Comparison of ENCODE assay signal across 17 cellular contexts in the genomic region with DNA sequence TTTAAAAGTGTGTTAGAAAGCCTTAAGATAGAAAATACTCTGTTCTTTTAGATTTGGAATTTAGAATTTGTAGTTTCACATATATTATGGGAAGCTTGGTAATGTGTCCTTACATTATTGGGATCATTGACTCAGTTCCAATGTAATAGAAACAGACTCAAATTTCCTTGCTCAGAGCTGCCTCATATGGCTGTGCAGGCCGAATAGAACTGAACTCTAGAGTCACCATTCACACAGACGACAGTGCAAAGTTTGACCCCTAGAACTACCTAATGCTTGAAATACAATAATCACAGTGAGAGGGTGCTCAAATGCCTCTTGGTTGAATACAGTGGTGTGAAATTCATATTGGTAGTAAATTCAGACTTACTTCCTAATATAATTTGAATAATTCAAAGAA.
DNase-seq lines count a peak whose midpoint lies in the region; ATAC-seq, FAIRE-seq and TF ChIP-seq lines count a peak whose summit lies in the region.
"Had no signal": no experiment of that assay in that cellular context is flagged by ENCODE, and none has a peak within 500 bp of the region (broad histone marks: within the 10 kb centered on the region; RNA-seq: fewer than 3 reads in every experiment).

No MANE protein-coding gene starts in this region.

- H3K9me1 ChIP-seq in K562 (ENCODE audit: control insufficient read depth, insufficient read depth, low read length), result no peaks in the 10 kb centered on the region

- H3K27me3 ChIP-seq in K562 (ENCODE audit: control insufficient read depth in 2 of 2, insufficient read depth in 2 of 2, low read length in 2 of 2), result no peaks in the 10 kb centered on the region
- H3K27me3 ChIP-seq in muscle layer of colon (ENCODE audit: control insufficient read depth in 1 of 2, insufficient read depth in 2 of 2, low read length in 2 of 2), result no peaks in the 10 kb centered on the region
- H3K27me3 ChIP-seq in smooth muscle cell (ENCODE audit: low read depth), result no peaks in the 10 kb centered on the region
- H3K27me3 ChIP-seq: BE2C had no signal

- no peak for TF ChIP-seq RAD21 in K562 (CRISPR knock-in tag; conservative IDR thresholded peaks at IDR 0.05 in 1 of 2, IDR thresholded peaks at IDR 0.05 in 1 of 2)

- intact Hi-C loops in K562 (cut with micrococcal nuclease), result no loop called here

- H3K4me2 ChIP-seq in K562 (ENCODE audit: insufficient read depth, low read length) (no peak overlapping the region), smooth muscle cell (no peak overlapping the region)

- no peaks in the 10 kb centered on the region for H3K36me3 ChIP-seq in K562 (ENCODE audit: control insufficient read depth, insufficient read depth, low read length)
- H3K36me3 ChIP-seq in muscle layer of colon (ENCODE audit: insufficient read depth, low read length), result no peaks in the 10 kb centered on the region
- no peaks in the 10 kb centered on the region for H3K36me3 ChIP-seq in smooth muscle cell (ENCODE audit: low read depth)
- H3K36me3 ChIP-seq: BE2C had no signal

- H3K9ac ChIP-seq in K562 (ENCODE audit: insufficient read depth in 1 of 2, low read depth in 2 of 2, low read length in 2 of 2), result no peak overlapping the region
- no peak overlapping the region for H3K9ac ChIP-seq in muscle layer of colon (ENCODE audit: low read length)
- no peak overlapping the region for H3K9ac ChIP-seq in smooth muscle cell (ENCODE audit: low read depth)

- H3K4me3 Mint-ChIP-seq in HFFc6, result no peak overlapping the region
- H3K4me3 Mint-ChIP-seq: H9 had no signal

- TF ChIP-seq POLR2A in K562 (conservative IDR thresholded peaks at IDR 0.05), result no peak

- 37% methylated on average over 2 of the region's 2 CpGs for WGBS in K562 (ENCODE audit: insufficient coverage, low coverage, missing lambda C conversion rate)
- 84% methylated on average over 2 of the region's 2 CpGs for WGBS in smooth muscle cell (ENCODE audit: low lambda C conversion rate)

- H2AFZ ChIP-seq in K562 (ENCODE audit: low read depth, low read length) (peak overlapping the region; percentile 77), smooth muscle cell (ENCODE audit: low read depth) (peak overlapping the region; percentile 38)

- DNase-seq in HFFc6 (no peak), K562 (ENCODE audit: extremely low read depth in 1 of 4, low spot score in 3 of 4) (no peak), smooth muscle cell (lab: John Stamatoyannopoulos, UW; ENCODE audit: unreplicated experiment) (no peak), activated gamma-delta T cell (lab: John Stamatoyannopoulos, UW) (no peak)
- DNase-seq: BE2C, EL, H9, Kasumi-1, NCI-H1417, NCI-H1694 treated with DMSO at 0.1 percent for 48 hours, NCI-H748 treated with DMSO at 0.1 percent for 48 hours, SIG-M5 had no signal

- H3K4me3 ChIP-seq in K562, result no peak overlapping the region
- no peak overlapping the region for H3K4me3 ChIP-seq in muscle layer of colon (ENCODE audit: low read depth in 1 of 2, low read length in 2 of 2)
- H3K4me3 ChIP-seq in smooth muscle cell, result no peak overlapping the region

- TF ChIP-seq EP300 in K562 (IDR thresholded peaks at IDR 0.05; ENCODE audit: low read length), result no peak

- H3F3A ChIP-seq in smooth muscle cell (ENCODE audit: low read depth), result peaks cover 21% of the 10 kb centered on the region

- H3K9me3 ChIP-seq in K562 (replicated peaks; ENCODE audit: control insufficient read depth, insufficient read depth, low read depth, low read length) (no peaks in the 10 kb centered on the region), muscle layer of colon (ENCODE audit: low read length) (no peaks in the 10 kb centered on the region), smooth muscle cell (replicated peaks; ENCODE audit: low read depth) (no peaks in the 10 kb centered on the region)
- H3K9me3 ChIP-seq: BE2C had no signal

- no peaks in the 10 kb centered on the region for H3K27me3 Mint-ChIP-seq in HFFc6 (ENCODE audit: insufficient read depth)

- peak overlapping the region; percentile 26; the same call in 1 of the 2 replicates for H3K27ac Mint-ChIP-seq in HFFc6
- H3K27ac Mint-ChIP-seq: H9 had no signal

- in situ Hi-C loops in K562 (cut with MboI), result no loop called here

- peaks cover 12% of the 10 kb centered on the region for H3K36me3 Mint-ChIP-seq in HFFc6 (ENCODE audit: low read depth)

- FAIRE-seq in K562 (lab: Jason Lieb, UNC), result no peak
- FAIRE-seq: D721Med had no signal

- TF ChIP-seq CTCF in HFFc6 (IDR thresholded peaks at IDR 0.05), result no peak
- TF ChIP-seq CTCF in K562 (IDR thresholded peaks at IDR 0.05 in 2 of 3, conservative IDR thresholded peaks at IDR 0.05 in 1 of 3; ENCODE audit: insufficient read depth in 2 of 3, low read depth in 1 of 3, low read length in 3 of 3), result no peak
- no peak for TF ChIP-seq CTCF in smooth muscle cell (IDR thresholded peaks at IDR 0.05; ENCODE audit: borderline replicate concordance, insufficient read depth, poor library complexity, severe bottlenecking)

- CTCF ChIA-PET in K562 (lab: Yijun Ruan, JAX; ENCODE audit: low intra/inter-chr PET ratio), result no interaction called here

- H3K79me2 ChIP-seq in K562 (ENCODE audit: control insufficient read depth, insufficient read depth, low read length), result no peaks in the 10 kb centered on the region
- H3K79me2 ChIP-seq in smooth muscle cell (ENCODE audit: low read depth), result no peaks in the 10 kb centered on the region

- H3K4me1 ChIP-seq in K562 (replicated peaks in 1 of 2; ENCODE audit: control insufficient read depth in 2 of 2, insufficient read depth in 2 of 2, low read length in 2 of 2) (no peaks in the 10 kb centered on the region), muscle layer of colon (ENCODE audit: insufficient read depth, low read length) (peaks cover 62% of the 10 kb centered on the region), smooth muscle cell (ENCODE audit: low read depth) (peaks cover 26% of the 10 kb centered on the region)
- H3K4me1 ChIP-seq: BE2C had no signal

- H3K4me1 Mint-ChIP-seq in HFFc6 (ENCODE audit: low read depth), result peaks cover 54% of the 10 kb centered on the region

- POLR2A ChIA-PET in K562 (lab: Yijun Ruan, JAX), result interaction anchor here (1.6 kb wide), 1 partner anchor 31 kb away, joined by 4 read pairs; no protein-coding TSS in a partner anchor

- no peaks in the 10 kb centered on the region for H3K9me3 Mint-ChIP-seq in HFFc6
- H3K9me3 Mint-ChIP-seq: H9 had no signal

- ATAC-seq in K562 (peak; percentile 64; the same call in 1 of the 3 replicates), HG02610 (IDR thresholded peaks at IDR 0.05; ENCODE audit: unreplicated experiment) (no peak), GM19455 (IDR thresholded peaks at IDR 0.05; ENCODE audit: unreplicated experiment) (no peak)
- ATAC-seq: SK-N-SH treated with all-trans-retinoic acid at 6 μM for 48 hours had no signal

- BruUV-seq in K562 (replicated peaks; lab: Mats Ljungman, UMichigan), result no TSS peak

- H4K20me1 ChIP-seq in K562 (replicated peaks; ENCODE audit: control insufficient read depth, insufficient read depth, low read length) (no peaks in the 10 kb centered on the region), smooth muscle cell (ENCODE audit: low read depth) (no peaks in the 10 kb centered on the region)

- H3K27ac ChIP-seq in K562 (ENCODE audit: extremely low read depth, low read depth, low read length) (no peak overlapping the region), muscle layer of colon (ENCODE audit: low read depth, low read length) (peak overlapping the region; percentile 45), smooth muscle cell (ENCODE audit: low read depth) (peak overlapping the region; percentile 96)

TF ChIP-seq in K562, 482 proteins besides CTCF, POLR2A, EP300 and RAD21 (continues in another document):
- TF ChIP-seq ETV6 (IDR thresholded peaks at IDR 0.05; ENCODE audit: borderline replicate concordance in 1 of 2, low read depth in 2 of 2, low read length in 1 of 2) (no peak), ETV6 (CRISPR knock-in tag; IDR thresholded peaks at IDR 0.05; ENCODE audit: borderline replicate concordance) (no peak), ARID1B (IDR thresholded peaks at IDR 0.05) (no peak), KLF10 (CRISPR knock-in tag; IDR thresholded peaks at IDR 0.05) (no peak), DMBX1 (CRISPR knock-in tag; IDR thresholded peaks at IDR 0.05; ENCODE audit: borderline replicate concordance) (no peak), TAF7 (tag; IDR thresholded peaks at IDR 0.05) (no peak), FOSL1 (tag; conservative IDR thresholded peaks at IDR 0.05) (no peak), KLF6 (CRISPR knock-in tag; IDR thresholded peaks at IDR 0.05; ENCODE audit: borderline replicate concordance) (no peak), MCM3 (IDR thresholded peaks at IDR 0.05) (no peak), ZNF23 (CRISPR knock-in tag; IDR thresholded peaks at IDR 0.05) (no peak), ZBTB7A (IDR thresholded peaks at IDR 0.05; ENCODE audit: borderline replicate concordance, control insufficient read depth, low read depth, low read length) (no peak), E2F3 (CRISPR knock-in tag; IDR thresholded peaks at IDR 0.05) (no peak), PCBP2 (IDR thresholded peaks at IDR 0.05; ENCODE audit: low read depth, low read length, poor library complexity, severe bottlenecking) (no peak)
- TF ChIP-seq, protein P1, sequence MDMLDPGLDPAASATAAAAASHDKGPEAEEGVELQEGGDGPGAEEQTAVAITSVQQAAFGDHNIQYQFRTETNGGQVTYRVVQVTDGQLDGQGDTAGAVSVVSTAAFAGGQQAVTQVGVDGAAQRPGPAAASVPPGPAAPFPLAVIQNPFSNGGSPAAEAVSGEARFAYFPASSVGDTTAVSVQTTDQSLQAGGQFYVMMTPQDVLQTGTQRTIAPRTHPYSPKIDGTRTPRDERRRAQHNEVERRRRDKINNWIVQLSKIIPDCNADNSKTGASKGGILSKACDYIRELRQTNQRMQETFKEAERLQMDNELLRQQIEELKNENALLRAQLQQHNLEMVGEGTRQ (CRISPR knock-in tag; IDR thresholded peaks at IDR 0.05), result no peak
- TF ChIP-seq, protein P2, sequence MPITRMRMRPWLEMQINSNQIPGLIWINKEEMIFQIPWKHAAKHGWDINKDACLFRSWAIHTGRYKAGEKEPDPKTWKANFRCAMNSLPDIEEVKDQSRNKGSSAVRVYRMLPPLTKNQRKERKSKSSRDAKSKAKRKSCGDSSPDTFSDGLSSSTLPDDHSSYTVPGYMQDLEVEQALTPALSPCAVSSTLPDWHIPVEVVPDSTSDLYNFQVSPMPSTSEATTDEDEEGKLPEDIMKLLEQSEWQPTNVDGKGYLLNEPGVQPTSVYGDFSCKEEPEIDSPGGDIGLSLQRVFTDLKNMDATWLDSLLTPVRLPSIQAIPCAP (CRISPR knock-in tag; IDR thresholded peaks at IDR 0.05; ENCODE audit: borderline replicate concordance), result no peak
- TF ChIP-seq, protein P3, sequence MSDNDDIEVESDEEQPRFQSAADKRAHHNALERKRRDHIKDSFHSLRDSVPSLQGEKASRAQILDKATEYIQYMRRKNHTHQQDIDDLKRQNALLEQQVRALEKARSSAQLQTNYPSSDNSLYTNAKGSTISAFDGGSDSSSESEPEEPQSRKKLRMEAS (CRISPR knock-in tag; IDR thresholded peaks at IDR 0.05), result no peak
